Comparison of ENCODE assay signal across 9 cellular contexts in genomic region chr14:31204593-31205534, GRCh38. TPM values are rescaled to one million over a fixed set of nuclear protein-coding genes. Genes with fewer than 3 reads are reported as not detected.
DNase-seq lines count a peak whose midpoint lies in the region; ATAC-seq and TF ChIP-seq lines count a peak whose summit lies in the region.
"Had no signal": no experiment of that assay in that cellular context is flagged by ENCODE, and none has a peak within 500 bp of the region (broad histone marks: within the 10 kb centered on the region; RNA-seq: fewer than 3 reads in every experiment).

No MANE protein-coding gene starts in this region.

- H3K9ac ChIP-seq in OCI-LY1 (ENCODE audit: low read length), result peak overlapping the region; percentile 84

- no peaks in the 10 kb centered on the region for H3K9me2 ChIP-seq in OCI-LY1 (ENCODE audit: low read depth, low read length)

- peaks cover 0 to 5% (median 0%) of the 10 kb centered on the region in 8 donors for H3K9me3 Mint-ChIP-seq in CD4-positive, alpha-beta memory T cell
- no peaks in the 10 kb centered on the region for H3K9me3 Mint-ChIP-seq in effector memory CD8-positive, alpha-beta T cell
- H3K9me3 Mint-ChIP-seq in neural crest cell, result no peaks in the 10 kb centered on the region
- H3K9me3 Mint-ChIP-seq: activated naive CD4-positive, alpha-beta T cell treated with anti-CD3 and anti-CD28 coated beads, Interleukin-2, amount 50 U/mL, for 72 hours had no signal

- peak overlapping the region; percentile 97 for H3K27ac ChIP-seq in CD4-positive, alpha-beta memory T cell (ENCODE audit: low read depth, low read length)
- H3K27ac ChIP-seq in OCI-LY1 (ENCODE audit: low read depth, low read length, poor library complexity, severe bottlenecking), result no peak overlapping the region

- peaks cover 54% of the 10 kb centered on the region for H3K79me2 ChIP-seq in OCI-LY1 (ENCODE audit: insufficient read depth, low read length)

- no peak for DNase-seq in CD4-positive, alpha-beta memory T cell
- no peak for DNase-seq in effector memory CD8-positive, alpha-beta T cell
- no peak for DNase-seq in neural crest cell (ENCODE audit: low read depth, low spot score)
- DNase-seq in HEK293T (ENCODE audit: extremely low spot score), result no peak
- DNase-seq in DMS53 treated with DMSO at 0.1 percent for 48 hours (lab: John Stamatoyannopoulos, UW; ENCODE audit: unreplicated experiment), result no peak

- H3K36me3 Mint-ChIP-seq in CD4-positive, alpha-beta memory T cell, result peaks cover 33 to 53% of the 10 kb centered on the region in 2 donors
- H3K36me3 Mint-ChIP-seq in effector memory CD8-positive, alpha-beta T cell (ENCODE audit: insufficient read depth), result peaks cover 54% of the 10 kb centered on the region
- peaks cover 22% of the 10 kb centered on the region for H3K36me3 Mint-ChIP-seq in neural crest cell (ENCODE audit: low read depth)

- peaks cover 48 to 83% (median 60%) of the 10 kb centered on the region in 4 donors for H3K4me1 Mint-ChIP-seq in CD4-positive, alpha-beta memory T cell
- peaks cover 32 to 41% of the 10 kb centered on the region in 2 donors for H3K4me1 Mint-ChIP-seq in effector memory CD8-positive, alpha-beta T cell (ENCODE audit: low read depth in 2 of 2)
- H3K4me1 Mint-ChIP-seq in neural crest cell, result peaks cover 36% of the 10 kb centered on the region

- intact Hi-C loops in CD4-positive, alpha-beta memory T cell (cut with micrococcal nuclease), result loop anchor here (5.0 kb wide), 6 partner anchors 67 to 872 kb away; partner anchors contain the start of genes ARHGAP5 and NUBPL

- no peak for ATAC-seq in effector memory CD8-positive, alpha-beta T cell (replicated peaks)
- ATAC-seq in GM18511 (IDR thresholded peaks at IDR 0.05; ENCODE audit: unreplicated experiment), result no peak
- no peak for ATAC-seq in HG03159 (IDR thresholded peaks at IDR 0.05; ENCODE audit: unreplicated experiment)
- ATAC-seq: activated naive CD4-positive, alpha-beta T cell treated with anti-CD3 and anti-CD28 coated beads, Interleukin-2, amount 50 U/mL, for 72 hours had no signal

- no peaks in the 10 kb centered on the region for H3K27me3 Mint-ChIP-seq in CD4-positive, alpha-beta memory T cell
- H3K27me3 Mint-ChIP-seq in effector memory CD8-positive, alpha-beta T cell, result no peaks in the 10 kb centered on the region
- H3K27me3 Mint-ChIP-seq in neural crest cell (ENCODE audit: low read depth), result no peaks in the 10 kb centered on the region

- H3F3A ChIP-seq in OCI-LY1 (ENCODE audit: insufficient read depth, low read length), result no peaks in the 10 kb centered on the region

- no peaks in the 10 kb centered on the region for H4K20me1 ChIP-seq in OCI-LY1 (ENCODE audit: insufficient read depth, low read length)

- TF ChIP-seq CTCF in OCI-LY1 (IDR thresholded peaks at IDR 0.05; ENCODE audit: low read length) (no peak), neural crest cell (conservative IDR thresholded peaks at IDR 0.05) (no peak)

- no peaks in the 10 kb centered on the region for H3K27me3 ChIP-seq in CD4-positive, alpha-beta memory T cell (ENCODE audit: insufficient read depth, low read length)
- H3K27me3 ChIP-seq in OCI-LY1 (ENCODE audit: insufficient read depth, low read length), result no peaks in the 10 kb centered on the region

- H3K4me1 ChIP-seq in CD4-positive, alpha-beta memory T cell (ENCODE audit: insufficient read depth, low read length), result peaks cover 53% of the 10 kb centered on the region
- peaks cover 28% of the 10 kb centered on the region for H3K4me1 ChIP-seq in OCI-LY1 (ENCODE audit: insufficient read depth, low read length, severe bottlenecking)

- CTCF ChIA-PET in CD4-positive, alpha-beta memory T cell (lab: Charles Lee; ENCODE audit: partially characterized antibody), result interaction anchor here (2.4 to 4.1 kb wide), 2 partner anchors 69 to 80 kb away, joined by 5 to 19 read pairs; no protein-coding TSS in a partner anchor
- CTCF ChIA-PET in HEK293T (lab: Yijun Ruan, JAX), result no interaction called here

- peak overlapping the region; percentile 98 for H3K4me2 ChIP-seq in OCI-LY1 (ENCODE audit: low read length)

- H3K4me3 Mint-ChIP-seq in CD4-positive, alpha-beta memory T cell, result peak overlapping the region; percentile 78 to 95 (median 88)
- H3K4me3 Mint-ChIP-seq in effector memory CD8-positive, alpha-beta T cell, result peak overlapping the region; percentile 89 to 94
- H3K4me3 Mint-ChIP-seq in neural crest cell, result peak overlapping the region; percentile 85

- peak overlapping the region in 5 of 7 donors; percentile 19 to 99 (median 81) for H3K27ac Mint-ChIP-seq in CD4-positive, alpha-beta memory T cell
- peak overlapping the region in 1 of 2 donors; percentile 99 for H3K27ac Mint-ChIP-seq in effector memory CD8-positive, alpha-beta T cell
- H3K27ac Mint-ChIP-seq in neural crest cell (ENCODE audit: unreplicated experiment), result no peak overlapping the region

- no peak overlapping the region for H3K4me3 ChIP-seq in CD4-positive, alpha-beta memory T cell (ENCODE audit: low read length in 2 of 2)
- peak overlapping the region; percentile 90 for H3K4me3 ChIP-seq in OCI-LY1 (ENCODE audit: low read depth, low read length, poor library complexity, severe bottlenecking)

- no peak overlapping the region for H2AFZ ChIP-seq in OCI-LY1 (ENCODE audit: low read length)

- H3K9me3 ChIP-seq in CD4-positive, alpha-beta memory T cell (ENCODE audit: control insufficient read depth in 1 of 2, low read length in 2 of 2), result no peaks in the 10 kb centered on the region
- H3K9me3 ChIP-seq in OCI-LY1 (ENCODE audit: low read length), result no peaks in the 10 kb centered on the region

- POLR2A ChIA-PET in CD4-positive, alpha-beta memory T cell (lab: Charles Lee; ENCODE audit: partially characterized antibody), result interaction anchor here (1.7 to 5.6 kb wide), 2 partner anchors 25 to 77 kb away, joined by 4 to 152 read pairs; no protein-coding TSS in a partner anchor
- POLR2A ChIA-PET in HEK293T (lab: Yijun Ruan, JAX), result interaction anchor here (1.3 kb wide), 1 partner anchor 178 kb away, joined by 3 read pairs; the partner anchor contains the start of gene STRN3

- peaks cover 4% of the 10 kb centered on the region for H3K36me3 ChIP-seq in CD4-positive, alpha-beta memory T cell (ENCODE audit: insufficient read depth, low read length)
- H3K36me3 ChIP-seq in OCI-LY1 (ENCODE audit: insufficient read depth, low read length), result peaks cover 48% of the 10 kb centered on the region

TF ChIP-seq in HEK293T, 16 proteins besides CTCF, POLR2A, EP300 and RAD21:
- no peak for TF ChIP-seq ZNF384 (IDR thresholded peaks at IDR 0.05)
- no peak for TF ChIP-seq TARDBP (IDR thresholded peaks at IDR 0.05)
- TF ChIP-seq ARNT (IDR thresholded peaks at IDR 0.05), result no peak
- TF ChIP-seq CTBP1 (IDR thresholded peaks at IDR 0.05; ENCODE audit: borderline replicate concordance), result no peak
- TF ChIP-seq HDGF (IDR thresholded peaks at IDR 0.05; ENCODE audit: borderline replicate concordance), result no peak
- TF ChIP-seq PKNOX1 (IDR thresholded peaks at IDR 0.05), result no peak
- no peak for TF ChIP-seq FOXM1 (IDR thresholded peaks at IDR 0.05; ENCODE audit: borderline replicate concordance)
- no peak for TF ChIP-seq BHLHE40 (IDR thresholded peaks at IDR 0.05; ENCODE audit: borderline replicate concordance)
- TF ChIP-seq LEF1 (IDR thresholded peaks at IDR 0.05; ENCODE audit: borderline replicate concordance), result no peak
- no peak for TF ChIP-seq SUZ12 (IDR thresholded peaks at IDR 0.05)
- no peak for TF ChIP-seq FOXA1 (IDR thresholded peaks at IDR 0.05)

RNA-seq across cellular contexts. Expression of gene HECTD1, which starts 2.7 kb away (rescaled TPM):
- total RNA-seq in CD4-positive, alpha-beta memory T cell, result 100 to 1,000 TPM; 157 to 170 TPM
- 10 to 100 TPM; 15.6 to 36.3 TPM for polyA plus RNA-seq in CD4-positive, alpha-beta memory T cell
- total RNA-seq in neural crest cell, result 152 and 166 TPM in 2 replicates
